Comparison of ENCODE assay signal across 1 cellular context in genomic region chr6:26520088-26520839, GRCh38.
TF ChIP-seq lines count a peak whose summit lies in the region.

No MANE protein-coding gene starts in this region.

TF ChIP-seq in K562, 482 proteins besides CTCF, POLR2A, EP300 and RAD21 (continued from another document and continues in another):
- peak; percentile 98 for TF ChIP-seq MAX (CRISPR knock-in tag; IDR thresholded peaks at IDR 0.05)
- TF ChIP-seq STAT5A (IDR thresholded peaks at IDR 0.05; ENCODE audit: borderline replicate concordance, low read length), result no peak
- TF ChIP-seq ZNF324 (CRISPR knock-in tag; IDR thresholded peaks at IDR 0.05), result peak; percentile 63; the same call in 1 of the 2 replicates
- TF ChIP-seq ZNF445 (CRISPR knock-in tag; IDR thresholded peaks at IDR 0.05; ENCODE audit: low read depth), result peak; percentile 90
- no peak for TF ChIP-seq CBX8 (IDR thresholded peaks at IDR 0.05; ENCODE audit: borderline replicate concordance, extremely low read depth, low read depth, low read length, poor library complexity, severe bottlenecking)
- no peak for TF ChIP-seq CGGBP1 (CRISPR knock-in tag; IDR thresholded peaks at IDR 0.05)
- TF ChIP-seq SRF (CRISPR knock-in tag; IDR thresholded peaks at IDR 0.05), result peak in 1 of 2 experiments; percentile 60; a peak in 1 of 4 replicates
- TF ChIP-seq GATAD2B (IDR thresholded peaks at IDR 0.05; ENCODE audit: borderline replicate concordance), result no peak
- no peak for TF ChIP-seq CHD2 (IDR thresholded peaks at IDR 0.05; ENCODE audit: low read depth, low read length)
- no peak for TF ChIP-seq RBM22 (IDR thresholded peaks at IDR 0.05; ENCODE audit: low read depth, low read length, poor library complexity, severe bottlenecking)
- 0 out of 2 replicates have a peak, but pooled peaks have one; percentile 2 for TF ChIP-seq MAFF (IDR thresholded peaks at IDR 0.05; ENCODE audit: low read length)
- TF ChIP-seq TAF7 (tag; IDR thresholded peaks at IDR 0.05), result peak; percentile 52
- TF ChIP-seq WHSC1 (IDR thresholded peaks at IDR 0.05; ENCODE audit: low read length), result no peak
- peak; percentile 74; the same call in 1 of the 2 replicates for TF ChIP-seq ZNF707 (CRISPR knock-in tag; conservative IDR thresholded peaks at IDR 0.05)
- TF ChIP-seq MYC (IDR thresholded peaks at IDR 0.05; ENCODE audit: low read depth, low read length), result peak; percentile 98
- TF ChIP-seq MYC (CRISPR knock-in tag; IDR thresholded peaks at IDR 0.05; ENCODE audit: borderline replicate concordance, low read depth), result peak; percentile 93
- TF ChIP-seq POLR2H (tag; IDR thresholded peaks at IDR 0.05; ENCODE audit: low read depth), result no peak
- peak; percentile 90; the same call in 1 of the 2 replicates for TF ChIP-seq HBP1 (CRISPR knock-in tag; IDR thresholded peaks at IDR 0.05)
- TF ChIP-seq MAZ (CRISPR knock-in tag; conservative IDR thresholded peaks at IDR 0.05 in 1 of 2, IDR thresholded peaks at IDR 0.05 in 1 of 2), result peak in 1 of 2 experiments; percentile 82; a peak in 3 of 4 replicates
- TF ChIP-seq THAP12 (CRISPR knock-in tag; IDR thresholded peaks at IDR 0.05), result peak; percentile 53; the same call in 1 of the 2 replicates
- TF ChIP-seq ARID3B (CRISPR knock-in tag; IDR thresholded peaks at IDR 0.05; ENCODE audit: borderline replicate concordance), result peak; percentile 69; the same call in 1 of the 2 replicates
- TF ChIP-seq SLC30A9 (CRISPR knock-in tag; IDR thresholded peaks at IDR 0.05), result no peak
- no peak for TF ChIP-seq HOXB6 (CRISPR knock-in tag; IDR thresholded peaks at IDR 0.05; ENCODE audit: borderline replicate concordance)
- TF ChIP-seq ZNF408 (CRISPR knock-in tag; IDR thresholded peaks at IDR 0.05; ENCODE audit: low read depth), result no peak
- peak in 1 of 2 experiments; percentile 28; a peak in 1 of 4 replicates for TF ChIP-seq FOXK2 (conservative IDR thresholded peaks at IDR 0.05 in 1 of 2, IDR thresholded peaks at IDR 0.05 in 1 of 2; ENCODE audit: low read depth in 2 of 2)
- peak; percentile 49 for TF ChIP-seq NEUROD1 (IDR thresholded peaks at IDR 0.05; ENCODE audit: borderline replicate concordance, low read depth, low read length, partially characterized antibody)
- no peak; the same call in 1 of the 2 replicates for TF ChIP-seq HES1 (IDR thresholded peaks at IDR 0.05; ENCODE audit: low read depth)
- TF ChIP-seq MCM2 (IDR thresholded peaks at IDR 0.05; ENCODE audit: low read depth), result no peak
- no peak for TF ChIP-seq FUS (optimal IDR thresholded peaks at IDR 0.05; ENCODE audit: low read depth, low read length)
- TF ChIP-seq GTF2A2 (tag; IDR thresholded peaks at IDR 0.05), result no peak; the same call in 1 of the 2 replicates
- TF ChIP-seq BRD4 (IDR thresholded peaks at IDR 0.05), result peak; percentile 36; the same call in 1 of the 2 replicates
- no peak for TF ChIP-seq MITF (IDR thresholded peaks at IDR 0.05)
- TF ChIP-seq FIP1L1 (IDR thresholded peaks at IDR 0.05; ENCODE audit: low read depth, low read length, poor library complexity, severe bottlenecking), result no peak
- no peak for TF ChIP-seq SPI1 (IDR thresholded peaks at IDR 0.05; ENCODE audit: borderline replicate concordance, low read depth, low read length)
- TF ChIP-seq KLF10 (CRISPR knock-in tag; IDR thresholded peaks at IDR 0.05), result no peak
- TF ChIP-seq HIVEP1 (CRISPR knock-in tag; IDR thresholded peaks at IDR 0.05), result peak; percentile 93
- peak; percentile 93 for TF ChIP-seq HDAC8 (tag; IDR thresholded peaks at IDR 0.05)
- no peak for TF ChIP-seq BRCA1 (IDR thresholded peaks at IDR 0.05)
- TF ChIP-seq BRCA1 (CRISPR knock-in tag; IDR thresholded peaks at IDR 0.05), result no peak
- no peak for TF ChIP-seq YBX1 (IDR thresholded peaks at IDR 0.05)
- peak; percentile 92 for TF ChIP-seq SMAD3 (CRISPR knock-in tag; conservative IDR thresholded peaks at IDR 0.05)
- TF ChIP-seq RBFOX2 (IDR thresholded peaks at IDR 0.05; ENCODE audit: low read depth, low read length), result 0 out of 2 replicates have a peak, but pooled peaks have one; percentile 53
- TF ChIP-seq ZNF217 (CRISPR knock-in tag; IDR thresholded peaks at IDR 0.05), result no peak
- TF ChIP-seq JUND (IDR thresholded peaks at IDR 0.05; ENCODE audit: borderline replicate concordance, low read depth, low read length), result peak; percentile 9; the same call in 1 of the 2 replicates
- peak; percentile 52; the same call in 2 of the 3 replicates for TF ChIP-seq JUND (tag; IDR thresholded peaks at IDR 0.05; ENCODE audit: borderline replicate concordance, low read depth, low read length)
- peak in 1 of 2 experiments; percentile 69; a peak in 1 of 4 replicates for TF ChIP-seq ARNT (IDR thresholded peaks at IDR 0.05)
- peak; percentile 78; the same call in 1 of the 2 replicates for TF ChIP-seq ZNF444 (CRISPR knock-in tag; IDR thresholded peaks at IDR 0.05)
- peak; percentile 7; the same call in 1 of the 2 replicates for TF ChIP-seq PHB2 (IDR thresholded peaks at IDR 0.05; ENCODE audit: low read depth)
- TF ChIP-seq NFRKB (IDR thresholded peaks at IDR 0.05; ENCODE audit: low read depth), result peak; percentile 93
- peak; percentile 57; the same call in 1 of the 2 replicates for TF ChIP-seq SP1 (CRISPR knock-in tag; IDR thresholded peaks at IDR 0.05)
- TF ChIP-seq MAFK (IDR thresholded peaks at IDR 0.05; ENCODE audit: low read length), result no peak
- no peak for TF ChIP-seq CREBBP (IDR thresholded peaks at IDR 0.05; ENCODE audit: low read depth, low read length)
- TF ChIP-seq TARDBP (IDR thresholded peaks at IDR 0.05), result no peak
- peak; percentile 81 for TF ChIP-seq USF2 (CRISPR knock-in tag; IDR thresholded peaks at IDR 0.05)
- no peak for TF ChIP-seq XRCC3 (IDR thresholded peaks at IDR 0.05)
- no peak for TF ChIP-seq CHAMP1 (IDR thresholded peaks at IDR 0.05)
- TF ChIP-seq ZNF23 (CRISPR knock-in tag; IDR thresholded peaks at IDR 0.05), result peak; percentile 63; the same call in 1 of the 2 replicates
- TF ChIP-seq CBFB (CRISPR knock-in tag; IDR thresholded peaks at IDR 0.05), result no peak
- no peak for TF ChIP-seq SFPQ (IDR thresholded peaks at IDR 0.05; ENCODE audit: low read depth, low read length)
